8 cellular contexts compared by ENCODE assay signal in genomic region chr22:42080287-42080686, GRCh38. TPM values are rescaled to one million over a fixed set of nuclear protein-coding genes. Genes with fewer than 3 reads are reported as not detected.
A peak's percentile ranks its signal among the peaks of the same experiment; 100 is the strongest.
DNase-seq lines count a peak whose midpoint lies in the region.

No MANE protein-coding gene starts in this region.

- peak overlapping the region; percentile 84 to 90 for H3K4me3 ChIP-seq in stomach smooth muscle (ENCODE audit: low read length in 2 of 2)

- peak; percentile 40 for DNase-seq in NCI-H2196 (lab: John Stamatoyannopoulos, UW; ENCODE audit: unreplicated experiment)
- DNase-seq in NCI-H2196 treated with DMSO at 0.1 percent for 48 hours (lab: John Stamatoyannopoulos, UW; ENCODE audit: unreplicated experiment) = no peak
- peak; percentile 68 for DNase-seq in OCI-M1 (lab: John Stamatoyannopoulos, UW)
- peak; percentile 53 for DNase-seq in cerebellum (ENCODE audit: low spot score)
- peak; percentile 69 for DNase-seq in left kidney (ENCODE audit: low read depth, low spot score)
- DNase-seq in HPDE6-E6E7 (ENCODE audit: extremely low spot score) = no peak
- no peak for DNase-seq in SIG-M5 treated with dmso at 0.1 percent for 504 hours (lab: John Stamatoyannopoulos, UW; ENCODE audit: unreplicated experiment)

- no peaks in the 10 kb centered on the region for H3K9me3 ChIP-seq in stomach smooth muscle (ENCODE audit: control insufficient read depth in 2 of 2, low read length in 2 of 2)

- H3K27me3 ChIP-seq in stomach smooth muscle (ENCODE audit: control insufficient read depth in 1 of 2, insufficient read depth in 2 of 2, low read length in 2 of 2) = no peaks in the 10 kb centered on the region

- H3K9ac ChIP-seq in stomach smooth muscle (ENCODE audit: low read length in 2 of 2) = peak overlapping the region; percentile 84 to 99

- peaks cover 36% of the 10 kb centered on the region for H3K4me1 ChIP-seq in stomach smooth muscle (ENCODE audit: control insufficient read depth, insufficient read depth, low read length)

- peak overlapping the region; percentile 100 for H3K27ac ChIP-seq in stomach smooth muscle (ENCODE audit: low read length)

- peaks cover 15 to 26% of the 10 kb centered on the region in 2 donors for H3K36me3 ChIP-seq in stomach smooth muscle (ENCODE audit: control insufficient read depth in 2 of 2, insufficient read depth in 2 of 2, low read length in 2 of 2)

RNA-seq across cellular contexts. Expression of gene SMDT1, which starts 0.8 kb away (rescaled TPM):
- 14.1 TPM for total RNA-seq in cerebellum

RNA-seq across cellular contexts. Expression of gene PHETA2, which starts 6.2 kb away (rescaled TPM):
- total RNA-seq in cerebellum = 1.8 TPM

RNA-seq across cellular contexts. Expression of gene NAGA, which starts 9.7 kb away (rescaled TPM):
- total RNA-seq in cerebellum = 12.5 TPM

RNA-seq across cellular contexts. Expression of gene NDUFA6, which starts 10.3 kb away (rescaled TPM):
- 38.3 TPM for total RNA-seq in cerebellum

RNA-seq across cellular contexts. Expression of gene CYP2D6, which starts 50.3 kb away (rescaled TPM):
- 2.5 TPM for total RNA-seq in cerebellum

Comparison
In these comparisons a context has a peak if more than half of its experiments do, and no peak if none do; other contexts are left out.
1. DNase-seq: peak in NCI-H2196 (single experiment), OCI-M1 (single experiment), cerebellum (single experiment) and left kidney (single experiment); none in NCI-H2196 treated with DMSO at 0.1 percent for 48 hours (single experiment), HPDE6-E6E7 (single experiment) and SIG-M5 treated with dmso at 0.1 percent for 504 hours (single experiment).